Comparison of ENCODE assay signal across 8 cellular contexts in genomic region chr6:117674991-117675657, GRCh38. TPM values are rescaled to one million over a fixed set of nuclear protein-coding genes. Genes with fewer than 3 reads are reported as not detected.
DNase-seq lines count a peak whose midpoint lies in the region; ATAC-seq, FAIRE-seq and TF ChIP-seq lines count a peak whose summit lies in the region.

Gene NUS1 (plus strand): TSS chr6:117675469. CDS start chr6:117675671, 202 bp downstream.

- no peaks in the 10 kb centered on the region for H3F3A ChIP-seq in MM.1S (ENCODE audit: insufficient read depth, low read length)

- H3K27me3 ChIP-seq in HCT116 (ENCODE audit: insufficient read depth, low read length) (no peaks in the 10 kb centered on the region), MM.1S (replicated peaks; ENCODE audit: insufficient read depth, low read length) (no peaks in the 10 kb centered on the region)

- no peak within 1 kb of the TSS for H3K27ac Mint-ChIP-seq in nephron progenitor cell
- H3K27ac Mint-ChIP-seq in stimulated activated naive CD8-positive, alpha-beta T cell treated with anti-CD3 and anti-CD28 coated beads, Interleukin-15, Interleukin-2, amounts not matched to agents 100 ng/mL and 50 ng/mL, for 24 hours = peak within 1 kb of the TSS; percentile 98

- CTCF ChIA-PET in HCT116 (lab: Charles Lee) = no interaction called here

- peak within 1 kb of the TSS; percentile 89 for H3K4me3 Mint-ChIP-seq in nephron progenitor cell
- peak within 1 kb of the TSS; percentile 94 for H3K4me3 Mint-ChIP-seq in stimulated activated naive CD8-positive, alpha-beta T cell treated with anti-CD3 and anti-CD28 coated beads, Interleukin-15, Interleukin-2, amounts not matched to agents 100 ng/mL and 50 ng/mL, for 24 hours

- peaks cover 52% of the 10 kb centered on the region for H3K4me1 Mint-ChIP-seq in nephron progenitor cell
- peaks cover 49% of the 10 kb centered on the region for H3K4me1 Mint-ChIP-seq in stimulated activated naive CD8-positive, alpha-beta T cell treated with anti-CD3 and anti-CD28 coated beads, Interleukin-15, Interleukin-2, amounts not matched to agents 100 ng/mL and 50 ng/mL, for 24 hours (ENCODE audit: low read depth)

- TSS peak; percentile 80 for BruUV-seq in HCT116 (replicated peaks; lab: Mats Ljungman, UMichigan)

- H3K9me3 ChIP-seq in HCT116 (ENCODE audit: control insufficient read depth in 1 of 2, insufficient read depth in 1 of 2, low read depth in 1 of 2, low read length in 2 of 2) (no peaks in the 10 kb centered on the region), MM.1S (replicated peaks; ENCODE audit: insufficient read depth, low read length) (no peaks in the 10 kb centered on the region)

- DNase-seq in HCT116 (ENCODE audit: low read depth, low spot score) (peak; percentile 94), MM.1S (peak; percentile 98), SHP77 treated with DMSO at 0.1 percent for 48 hours (lab: John Stamatoyannopoulos, UW) (peak; percentile 80), fibroblast of the aortic adventitia (ENCODE audit: low read depth) (peak; percentile 96), nephron progenitor cell (peak; percentile 96)
- peak; percentile 96 for DNase-seq in activated effector memory CD4-positive, alpha-beta T cell treated with Interleukin-2 at 50 U/mL for 16 hours

- H3K4me1 ChIP-seq in HCT116 (ENCODE audit: control insufficient read depth in 1 of 2, insufficient read depth in 2 of 2, low read length in 2 of 2) = peaks cover 7 to 22% of the 10 kb centered on the region in 2 experiments; a peak in 3 of 4 replicates
- peaks cover 8% of the 10 kb centered on the region; the same call in 1 of the 2 replicates for H3K4me1 ChIP-seq in MM.1S (ENCODE audit: low read length)

- TF ChIP-seq CTCF in HCT116 (IDR thresholded peaks at IDR 0.05 in 2 of 3, conservative IDR thresholded peaks at IDR 0.05 in 1 of 3; ENCODE audit: borderline replicate concordance in 1 of 3, insufficient read depth in 1 of 3, low read depth in 2 of 3, low read length in 2 of 3) = peak; percentile 57 to 65 (median 57); a peak in 5 of 6 replicates
- TF ChIP-seq CTCF in MM.1S (IDR thresholded peaks at IDR 0.05; ENCODE audit: low read length) = peak; percentile 85
- TF ChIP-seq CTCF in fibroblast of the aortic adventitia (IDR thresholded peaks at IDR 0.05; ENCODE audit: insufficient read depth, low read length) = peak; percentile 81
- peak; percentile 65 for TF ChIP-seq CTCF in nephron progenitor cell (IDR thresholded peaks at IDR 0.05)

- peak within 1 kb of the TSS; percentile 75 for H2AFZ ChIP-seq in HCT116 (ENCODE audit: low read depth, low read length, poor library complexity, severe bottlenecking)
- H2AFZ ChIP-seq in MM.1S (ENCODE audit: low read length) = peak within 1 kb of the TSS; percentile 99

- POLR2A ChIA-PET in HCT116 (lab: Charles Lee) = no interaction called here

- H3K36me3 ChIP-seq in HCT116 (ENCODE audit: control insufficient read depth in 1 of 2, insufficient read depth in 2 of 2, low read length in 2 of 2) (no peaks in the 10 kb centered on the region; a peak in 1 of 4 replicates), MM.1S (replicated peaks; ENCODE audit: insufficient read depth, low read length) (no peaks in the 10 kb centered on the region)

- peak within 1 kb of the TSS; percentile 81 for H3K9ac ChIP-seq in HCT116 (ENCODE audit: low read length)
- peak within 1 kb of the TSS; percentile 74; the same call in 1 of the 2 replicates for H3K9ac ChIP-seq in MM.1S (ENCODE audit: low read length)

- H3K4me3 ChIP-seq in HCT116 (replicated peaks in 1 of 2; ENCODE audit: low read depth in 1 of 2, low read length in 2 of 2) (peak within 1 kb of the TSS; percentile 71 to 75), MM.1S (ENCODE audit: low read length) (peak within 1 kb of the TSS; percentile 88), fibroblast of the aortic adventitia (ENCODE audit: low read depth, low read length) (peak within 1 kb of the TSS; percentile 80)

- H3K4me2 ChIP-seq in HCT116 (ENCODE audit: low read length) = peak within 1 kb of the TSS; percentile 94
- H3K4me2 ChIP-seq in MM.1S (ENCODE audit: low read depth, low read length) = peak within 1 kb of the TSS; percentile 99

- peaks cover 28% of the 10 kb centered on the region for H3K36me3 Mint-ChIP-seq in nephron progenitor cell (ENCODE audit: low read depth)
- H3K36me3 Mint-ChIP-seq in stimulated activated naive CD8-positive, alpha-beta T cell treated with anti-CD3 and anti-CD28 coated beads, Interleukin-15, Interleukin-2, amounts not matched to agents 100 ng/mL and 50 ng/mL, for 24 hours (ENCODE audit: low read depth) = peaks cover 42% of the 10 kb centered on the region

- RAD21 ChIA-PET in HCT116 (lab: Charles Lee; ENCODE audit: low non-redundant PET in 1 of 2, low total read pairs in 2 of 2, uncharacterized antibody in 2 of 2, unreplicated experiment in 2 of 2) = no interaction called here

- no peaks in the 10 kb centered on the region for H3K9me2 ChIP-seq in HCT116 (ENCODE audit: insufficient read depth)
- H3K9me2 ChIP-seq in MM.1S (replicated peaks; ENCODE audit: insufficient read depth, low read length) = no peaks in the 10 kb centered on the region

- peaks cover 59% of the 10 kb centered on the region for H3K79me2 ChIP-seq in HCT116 (ENCODE audit: insufficient read depth, low read length)
- peaks cover 47% of the 10 kb centered on the region for H3K79me2 ChIP-seq in MM.1S (ENCODE audit: low read length)

- no peak for TF ChIP-seq POLR2A in HCT116 (IDR thresholded peaks at IDR 0.05; ENCODE audit: borderline replicate concordance, extremely low read depth, insufficient read depth, insufficient read length)

- no peak for TF ChIP-seq RAD21 in HCT116 (IDR thresholded peaks at IDR 0.05; ENCODE audit: low read depth)

- peak; percentile 94 for FAIRE-seq in G401.6 (lab: Jason Lieb, UNC)

- H3K27ac ChIP-seq in HCT116 (ENCODE audit: low read depth, low read length) (peak within 1 kb of the TSS; percentile 30; the same call in 1 of the 2 replicates), MM.1S (ENCODE audit: low read length) (no peak within 1 kb of the TSS)

- ATAC-seq in HCT116 = peak; percentile 98

- H3K27me3 Mint-ChIP-seq in nephron progenitor cell (ENCODE audit: low read depth, poor library complexity) = no peaks in the 10 kb centered on the region
- H3K27me3 Mint-ChIP-seq in stimulated activated naive CD8-positive, alpha-beta T cell treated with anti-CD3 and anti-CD28 coated beads, Interleukin-15, Interleukin-2, amounts not matched to agents 100 ng/mL and 50 ng/mL, for 24 hours = no peaks in the 10 kb centered on the region

- H3K9me3 Mint-ChIP-seq in nephron progenitor cell = peaks cover 4% of the 10 kb centered on the region
- no peaks in the 10 kb centered on the region for H3K9me3 Mint-ChIP-seq in stimulated activated naive CD8-positive, alpha-beta T cell treated with anti-CD3 and anti-CD28 coated beads, Interleukin-15, Interleukin-2, amounts not matched to agents 100 ng/mL and 50 ng/mL, for 24 hours

- H4K20me1 ChIP-seq in HCT116 (ENCODE audit: insufficient read depth) (peaks cover 25% of the 10 kb centered on the region; the same call in 1 of the 2 replicates), MM.1S (ENCODE audit: insufficient read depth, low read length) (peaks cover 9% of the 10 kb centered on the region; the same call in 1 of the 2 replicates)

- intact Hi-C loops in HCT116 (cut with micrococcal nuclease) = loop anchor here (5.0 to 10.0 kb wide), 3 partner anchors 190 to 328 kb away; partner anchors contain the start of gene DCBLD1

TF ChIP-seq in HCT116, 20 proteins besides CTCF, POLR2A, EP300 and RAD21 (continues in another document):
- TF ChIP-seq ELF1 (IDR thresholded peaks at IDR 0.05; ENCODE audit: borderline replicate concordance, low read depth) (no peak), ZNF274 (IDR thresholded peaks at IDR 0.05; ENCODE audit: low read depth, low read length) (no peak), TCF7L2 (IDR thresholded peaks at IDR 0.05; ENCODE audit: borderline replicate concordance, extremely low read depth, insufficient read depth, insufficient read length) (no peak), CEBPB (IDR thresholded peaks at IDR 0.05; ENCODE audit: low read depth) (no peak), ATF3 (IDR thresholded peaks at IDR 0.05) (no peak), ZBTB33 (IDR thresholded peaks at IDR 0.05; ENCODE audit: extremely low read depth, insufficient replicate concordance, low read length) (peak; percentile 63), EGR1 (IDR thresholded peaks at IDR 0.05; ENCODE audit: low read depth) (no peak; the same call in 1 of the 2 replicates), SIN3A (IDR thresholded peaks at IDR 0.05; ENCODE audit: low read depth) (peak; percentile 81), SP1 (IDR thresholded peaks at IDR 0.05; ENCODE audit: low read depth) (peak; percentile 91), SRF (IDR thresholded peaks at IDR 0.05; ENCODE audit: low read depth) (peak; percentile 53; the same call in 1 of the 2 replicates), CBX3 (IDR thresholded peaks at IDR 0.05; ENCODE audit: low read depth) (peak; percentile 94), YY1 (IDR thresholded peaks at IDR 0.05; ENCODE audit: extremely low read depth, insufficient replicate concordance, low read depth, low read length) (peak; percentile 91), EZH2phosphoT487 (IDR thresholded peaks at IDR 0.05; ENCODE audit: borderline replicate concordance) (no peak), EZH2 (IDR thresholded peaks at IDR 0.05) (no peak), POLR2AphosphoS5 (IDR thresholded peaks at IDR 0.05; ENCODE audit: low read depth, low read length) (peak; percentile 64; the same call in 1 of the 2 replicates), JUND (IDR thresholded peaks at IDR 0.05) (no peak), ZFX (IDR thresholded peaks at IDR 0.05) (no peak)

RNA-seq across cellular contexts. Expression of gene NUS1, which starts in this region (rescaled TPM):
- total RNA-seq in HCT116 (2021; ENCODE audit: unreplicated experiment) = 46.2 TPM
- polyA plus RNA-seq in HCT116 (2012) = 12.7 and 15.6 TPM in 2 replicates
- total RNA-seq in fibroblast of the aortic adventitia (ENCODE audit: low replicate concordance) = 18.8 and 29.4 TPM in 2 replicates
